In the genomic region with DNA sequence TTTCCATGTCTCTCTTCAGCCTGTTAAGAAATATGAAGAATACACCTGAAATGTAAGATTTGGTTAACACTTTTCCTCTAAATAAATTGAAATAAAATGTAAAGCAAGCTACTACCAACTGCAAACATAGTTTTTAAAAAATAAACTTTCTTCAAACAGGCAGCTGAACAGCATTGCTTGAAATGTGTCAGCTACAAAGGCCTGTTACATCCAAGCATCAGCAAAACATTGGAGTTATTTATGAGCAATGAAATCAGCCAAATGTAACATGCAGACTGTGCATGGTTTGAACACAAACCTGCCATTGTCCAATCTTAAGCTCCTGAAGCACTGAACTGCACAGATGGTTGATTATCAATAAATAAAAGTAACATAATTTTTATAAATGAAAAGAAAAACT, we compare ENCODE assay signal across 29 cellular contexts.
"Had no signal": no experiment of that assay in that cellular context is flagged by ENCODE, and none has a peak within 500 bp of the region (broad histone marks: within the 10 kb centered on the region; RNA-seq: fewer than 3 reads in every experiment).

No MANE protein-coding gene starts in this region.

- ATAC-seq: activated CD8-positive, alpha-beta T cell treated with anti-CD3 and anti-CD28 coated beads for 36 hours; activated T-cell treated with anti-CD3 and anti-CD28 coated beads, Interleukin-2, amount 50 U/mL, for 72 hours; activated T-helper 17 cell treated with anti-CD3 and anti-CD28 coated beads, Interleukin-2, amount 50 U/mL, for 72 hours; Panc1 had no signal

- H3K4me3 ChIP-seq: ascending aorta, cardiac muscle cell, SJCRH30, SK-N-MC had no signal

- DNase-seq: activated CD4-positive, alpha-beta T cell treated with anti-CD3 and anti-CD28 coated beads, Interleukin-2, amount 10 ng/mL, durations not matched to agents 24 days and 14 days; activated CD4-positive, alpha-beta T cell treated with anti-CD3 and anti-CD28 coated beads, Interleukin-2, amount 50 U/mL, for 4 hours; activated CD4-positive, CD25-positive, alpha-beta regulatory T cell; activated CD8-positive, alpha-beta T cell treated with anti-CD3 and anti-CD28 coated beads for 36 hours; activated effector memory CD4-positive, alpha-beta T cell treated with anti-CD3 and anti-CD28 coated beads, Interleukin-2, amount 50 U/mL, for 16 hours; activated naive CD4-positive, alpha-beta T cell; activated naive CD4-positive, alpha-beta T cell treated with anti-CD3 and anti-CD28 coated beads, Interleukin-2, amount 50 U/mL, for 16 hours; activated naive CD8-positive, alpha-beta T cell treated with anti-CD3 and anti-CD28 coated beads for 36 hours; activated T-cell treated with anti-CD3 and anti-CD28 coated beads, Interleukin-2, amount 50 U/mL, for 1 hour; activated T-cell treated with anti-CD3 and anti-CD28 coated beads, Interleukin-2, amount 50 U/mL, for 72 hours; amniotic stem cell; MM.1S; MV-4-11; NCI-H1092; NCI-H1436 treated with DMSO at 0.1 percent for 48 hours; NCI-H1694 treated with DMSO at 0.1 percent for 48 hours; NCI-H2029; NCI-H524; NCI-H69; SHP77; SJCRH30; T1000; WERI-Rb-1 had no signal

- H3K27me3 ChIP-seq: ascending aorta, cardiac muscle cell, SJCRH30 had no signal

- H3K27ac ChIP-seq: ascending aorta, cardiac muscle cell, KMS-11, SJCRH30, SK-N-MC, WERI-Rb-1 had no signal
